Comparison of ENCODE assay signal across 8 cellular contexts in the genomic region with DNA sequence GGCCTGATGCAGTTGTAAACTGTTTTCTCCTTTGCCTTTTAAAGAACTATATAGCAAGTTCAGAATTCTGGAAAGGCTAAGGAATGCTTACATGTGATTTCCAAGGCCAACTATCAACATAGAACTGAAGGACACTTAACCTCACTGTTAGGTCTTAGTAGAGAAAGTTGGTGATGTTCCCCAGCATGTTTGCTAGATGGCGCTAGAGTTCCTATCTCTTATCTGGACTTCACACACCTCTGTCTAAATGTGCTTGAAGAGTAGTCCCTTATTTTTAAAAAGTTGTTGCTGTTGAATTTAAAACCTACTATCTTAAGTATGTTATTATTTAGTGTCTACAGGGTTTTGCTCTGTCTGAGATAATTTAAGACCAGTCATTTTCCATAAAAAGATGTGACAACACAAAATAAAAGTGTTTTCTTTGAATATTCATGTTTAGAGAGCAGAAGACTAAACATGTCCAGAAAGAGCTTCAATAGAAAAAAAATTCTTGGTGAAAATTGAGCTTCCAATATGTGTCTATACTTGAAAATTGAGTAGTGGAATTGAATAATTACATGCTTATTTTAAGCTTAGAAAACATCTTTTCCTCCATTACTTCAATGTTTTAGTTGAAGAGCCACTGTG.
A peak's percentile ranks its signal among the peaks of the same experiment; 100 is the strongest.
DNase-seq lines count a peak whose midpoint lies in the region; ATAC-seq and TF ChIP-seq lines count a peak whose summit lies in the region.

No MANE protein-coding gene starts in this region.

- POLR2A ChIA-PET in BJ (lab: Charles Lee): interaction anchor here (0.6 kb wide), 1 partner anchor 162 kb away, joined by 3 read pairs; no protein-coding TSS in a partner anchor

- H3K27ac ChIP-seq in colonic mucosa: no peak overlapping the region

- CTCF ChIA-PET in BJ (lab: Yijun Ruan, JAX): interaction anchor here (1.0 to 1.2 kb wide), 3 partner anchors 13 to 109 kb away, joined by 3 read pairs; no protein-coding TSS in a partner anchor

- intact Hi-C loops in colonic mucosa (cut with DNase I): no loop called here

- H3K36me3 ChIP-seq in BJ (ENCODE audit: control insufficient read depth, insufficient read depth, low read length) (no peaks in the 10 kb centered on the region), colonic mucosa (no peaks in the 10 kb centered on the region)

- H3K27me3 ChIP-seq in BJ (ENCODE audit: control insufficient read depth, insufficient read depth, low read length) (no peaks in the 10 kb centered on the region; the same call in 1 of the 2 replicates), colonic mucosa (no peaks in the 10 kb centered on the region)

- DNase-seq in BJ (ENCODE audit: low read depth): no peak
- peak; percentile 41 to 61 for DNase-seq in NCI-H526 (lab: John Stamatoyannopoulos, UW)
- DNase-seq in fibroblast of peridontal ligament (ENCODE audit: extremely low read depth): peak; percentile 18
- DNase-seq in stimulated activated CD4-positive, alpha-beta T cell treated with anti-CD3 and anti-CD28 coated beads, Interleukin-4, amount 100 ng/mL, for 1 hour: no peak
- DNase-seq in colonic mucosa: no peak
- no peak for DNase-seq in DMS79 treated with DMSO at 0.1 percent for 48 hours (lab: John Stamatoyannopoulos, UW)

- ATAC-seq in GM19395 (IDR thresholded peaks at IDR 0.05; ENCODE audit: unreplicated experiment) (peak; percentile 61), GM21423 (IDR thresholded peaks at IDR 0.05; ENCODE audit: unreplicated experiment) (no peak)

- H3K4me3 ChIP-seq in BJ (ENCODE audit: low read depth, low read length): no peak overlapping the region
- no peak overlapping the region for H3K4me3 ChIP-seq in colonic mucosa

- TF ChIP-seq CTCF in BJ (IDR thresholded peaks at IDR 0.05; ENCODE audit: insufficient read depth, low read depth, low read length) (peak; percentile 40), colonic mucosa (IDR thresholded peaks at IDR 0.05) (no peak)

- H3K9me3 ChIP-seq in colonic mucosa: no peaks in the 10 kb centered on the region

- no peaks in the 10 kb centered on the region for H3K4me1 ChIP-seq in colonic mucosa

- no peak overlapping the region for H3K9ac ChIP-seq in colonic mucosa (ENCODE audit: low read depth in 2 of 2, low read length in 2 of 2)

Comparison
In these comparisons a context has a peak if more than half of its experiments do, and no peak if none do; other contexts are left out.
1. DNase-seq: peak in NCI-H526 (2 of 2) and fibroblast of peridontal ligament (single experiment); none in BJ (single experiment), stimulated activated CD4-positive, alpha-beta T cell treated with anti-CD3 and anti-CD28 coated beads, Interleukin-4, amount 100 ng/mL, for 1 hour (single experiment), colonic mucosa (single experiment) and DMS79 treated with DMSO at 0.1 percent for 48 hours (single experiment).